7 cellular contexts compared by ENCODE assay signal in genomic region chr7:45246339-45246738, GRCh38.
"Had no signal": no experiment of that assay in that cellular context is flagged by ENCODE, and none has a peak within 500 bp of the region (broad histone marks: within the 10 kb centered on the region; RNA-seq: fewer than 3 reads in every experiment).

No MANE protein-coding gene starts in this region.

- H3K4me3 Mint-ChIP-seq: GM23338, H9 had no signal

- H3K9me3 Mint-ChIP-seq: GM23338 had no signal

- H3K4me2 ChIP-seq: GM23338 had no signal

- ATAC-seq: GM23338, K562 had no signal

- DNase-seq: H9, HCEC 1CT, IMR-90 had no signal

- FAIRE-seq: H1, H54, K562 had no signal

- H3K4me3 ChIP-seq: GM23338, K562 had no signal

- H2AFZ ChIP-seq: GM23338 had no signal

- H3K27ac Mint-ChIP-seq: GM23338, H9 had no signal

- H3K4me1 Mint-ChIP-seq: GM23338, H9 had no signal
